ENCODE assay signal across 15 cellular contexts in the genomic region with DNA sequence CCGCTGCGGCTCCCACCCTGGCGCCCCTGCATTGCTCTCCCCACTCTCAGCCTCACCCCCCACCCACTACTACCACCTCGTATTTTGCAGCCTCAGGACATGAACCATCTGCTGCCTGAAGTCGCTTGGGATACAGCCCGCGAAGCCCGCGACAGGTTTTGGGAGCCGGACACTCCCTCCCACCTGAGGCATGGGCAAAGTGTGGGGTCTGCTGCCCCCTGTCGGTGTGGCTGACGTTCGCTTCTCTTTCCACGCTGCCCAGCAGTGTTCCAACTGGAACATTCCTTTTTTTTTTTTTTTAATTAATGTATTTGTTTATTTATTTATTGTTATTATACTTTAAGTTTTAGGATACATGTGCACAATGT. TPM values are rescaled to one million over a fixed set of nuclear protein-coding genes. Genes with fewer than 3 reads are reported as not detected.
DNase-seq lines count a peak whose midpoint lies in the region; TF ChIP-seq lines count a peak whose summit lies in the region.
"Had no signal": no experiment of that assay in that cellular context is flagged by ENCODE, and none has a peak within 500 bp of the region (broad histone marks: within the 10 kb centered on the region; RNA-seq: fewer than 3 reads in every experiment).

No MANE protein-coding gene starts in this region.

- H3K27me3 ChIP-seq in stomach, result peaks cover 5 to 10% (median 10%) of the 10 kb centered on the region in 3 donors

- H3K36me3 Mint-ChIP-seq in activated naive CD4-positive, alpha-beta T cell treated with anti-CD3 and anti-CD28 coated beads for 36 hours (ENCODE audit: low read depth), result no peaks in the 10 kb centered on the region

- TF ChIP-seq CTCF in coronary artery (IDR thresholded peaks at IDR 0.05) (no peak), stomach (IDR thresholded peaks at IDR 0.05) (no peak)

- H3K36me3 ChIP-seq in stomach, result no peaks in the 10 kb centered on the region

- no peak for TF ChIP-seq EP300 in stomach (IDR thresholded peaks at IDR 0.05)

- CTCF ChIA-PET in activated naive CD4-positive, alpha-beta T cell treated with anti-CD3 and anti-CD28 coated beads for 36 hours (lab: Charles Lee), result no interaction called here

- H3K4me3 ChIP-seq in coronary artery (peak overlapping the region; percentile 34), stomach (peak overlapping the region in 3 of 4 donors; percentile 4 to 29 (median 20))

- H3K27me3 Mint-ChIP-seq in activated naive CD4-positive, alpha-beta T cell treated with anti-CD3 and anti-CD28 coated beads for 36 hours (ENCODE audit: low read depth), result peaks cover 11% of the 10 kb centered on the region

- DNase-seq in activated naive CD4-positive, alpha-beta T cell treated with anti-CD3 and anti-CD28 coated beads for 36 hours, result peak; percentile 8
- DNase-seq in activated naive CD4-positive, alpha-beta T cell treated with anti-CD3 and anti-CD28 coated beads, Interleukin-2, amount 50 U/mL, for 16 hours, result no peak
- DNase-seq in coronary artery (ENCODE audit: low spot score) (no peak), kidney tubule cell (ENCODE audit: low spot score) (peak; percentile 24), stomach (no peak), SHP77 (lab: John Stamatoyannopoulos, UW) (no peak), germinal center (ENCODE audit: low spot score) (no peak), SK-N-DZ (ENCODE audit: low spot score) (no peak)
- DNase-seq: activated T-cell treated with anti-CD3 and anti-CD28 coated beads for 4 hours, DMS53, left cardiac atrium, NCI-H345 had no signal

- 6 to 22% (median 10%) methylated on average over 12 to 14 of the region's 14 CpGs for WGBS in stomach, 5 donors

- no peaks in the 10 kb centered on the region for H3K4me1 Mint-ChIP-seq in activated naive CD4-positive, alpha-beta T cell treated with anti-CD3 and anti-CD28 coated beads for 36 hours (ENCODE audit: low read depth)

- peaks cover 0 to 8% (median 2%) of the 10 kb centered on the region in 4 donors for H3K4me1 ChIP-seq in stomach

- no peaks in the 10 kb centered on the region for H3K9me3 Mint-ChIP-seq in activated naive CD4-positive, alpha-beta T cell treated with anti-CD3 and anti-CD28 coated beads for 36 hours

- no peak overlapping the region for H3K4me3 Mint-ChIP-seq in activated naive CD4-positive, alpha-beta T cell treated with anti-CD3 and anti-CD28 coated beads for 36 hours

- intact Hi-C loops in activated naive CD4-positive, alpha-beta T cell treated with anti-CD3 and anti-CD28 coated beads for 36 hours (cut with micrococcal nuclease), result no loop called here
- intact Hi-C loops in stomach (cut with DNase I; ENCODE audit: low total_unique reads), result no loop called here

- no peaks in the 10 kb centered on the region for H3K9me3 ChIP-seq in stomach

- no peak for TF ChIP-seq POLR2A in stomach (IDR thresholded peaks at IDR 0.05)

- no peak overlapping the region for H3K27ac ChIP-seq in coronary artery
- H3K27ac ChIP-seq in stomach, result no peak overlapping the region
- H3K27ac ChIP-seq: epithelial cell of prostate had no signal

- no peak overlapping the region for H3K27ac Mint-ChIP-seq in activated naive CD4-positive, alpha-beta T cell treated with anti-CD3 and anti-CD28 coated beads for 36 hours

RNA-seq across cellular contexts. Expression of gene LPA, which starts 15.3 kb away (rescaled TPM):
- total RNA-seq in activated naive CD4-positive, alpha-beta T cell treated with anti-CD3 and anti-CD28 coated beads for 36 hours, result not detected
- not detected for total RNA-seq in stomach
- under 1 TPM in 1 of 3 donors, not detected in 2; 0.25 TPM for polyA plus RNA-seq in stomach
- polyA plus RNA-seq in SK-N-DZ (2014; cell fraction: cytosol; rRNA removed), result not detected in 2 replicates
- not detected in 2 replicates for polyA plus RNA-seq in SK-N-DZ (2014; cell fraction: nucleus; rRNA removed)
- total RNA-seq: left cardiac atrium, LHCN-M2, pulmonary artery endothelial cell had no signal

RNA-seq across cellular contexts. Expression of gene PLG, which starts 22.7 kb away (rescaled TPM):
- not detected for total RNA-seq in activated naive CD4-positive, alpha-beta T cell treated with anti-CD3 and anti-CD28 coated beads for 36 hours
- 1 to 10 TPM in 1 of 5 donors, not detected in 4; 3.3 TPM for total RNA-seq in stomach
- not detected for polyA plus RNA-seq in stomach
- polyA plus RNA-seq in SK-N-DZ (2014; cell fraction: cytosol; rRNA removed), result not detected in 2 replicates
- polyA plus RNA-seq in SK-N-DZ (2014; cell fraction: nucleus; rRNA removed), result not detected in 2 replicates
- total RNA-seq: left cardiac atrium, LHCN-M2, pulmonary artery endothelial cell had no signal

Comparison
In these comparisons a context has a peak if more than half of its experiments do, and no peak if none do; other contexts are left out.
1. DNase-seq: peak in activated naive CD4-positive, alpha-beta T cell treated with anti-CD3 and anti-CD28 coated beads for 36 hours (single experiment) and kidney tubule cell (single experiment); none in activated naive CD4-positive, alpha-beta T cell treated with anti-CD3 and anti-CD28 coated beads, Interleukin-2, amount 50 U/mL, for 16 hours (single experiment), coronary artery (single experiment), stomach (single experiment), SHP77 (0 of 2), germinal center (single experiment) and SK-N-DZ (single experiment).